In the genomic region with DNA sequence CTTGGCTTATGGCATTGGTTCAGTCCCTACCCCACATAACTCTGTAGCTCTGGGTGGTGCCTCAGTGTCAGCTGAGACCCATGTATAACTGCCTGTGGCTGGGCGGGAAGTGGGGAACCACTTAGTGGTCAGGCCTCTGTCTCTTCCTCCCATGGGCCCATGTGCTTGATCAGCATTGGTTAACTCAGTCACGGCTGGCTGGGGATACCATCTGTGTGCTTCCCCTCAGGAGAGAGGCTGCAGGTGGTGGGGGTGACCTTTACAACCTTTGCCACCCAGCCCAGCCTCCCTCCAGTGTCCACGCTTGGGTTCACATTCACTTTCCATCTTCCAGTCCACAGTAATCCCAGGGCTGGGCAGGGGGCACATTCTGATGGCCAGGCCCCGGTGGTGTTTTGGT, we compare ENCODE assay signal across 9 cellular contexts. TPM values are rescaled to one million over a fixed set of nuclear protein-coding genes. Genes with fewer than 3 reads are reported as not detected.
DNase-seq lines count a peak whose midpoint lies in the region; ATAC-seq and TF ChIP-seq lines count a peak whose summit lies in the region.
"Had no signal": no experiment of that assay in that cellular context is flagged by ENCODE, and none has a peak within 500 bp of the region (broad histone marks: within the 10 kb centered on the region; RNA-seq: fewer than 3 reads in every experiment).

No MANE protein-coding gene starts in this region.

- intact Hi-C loops in heart right ventricle (cut with DNase I), result no loop called here

- TF ChIP-seq CTCF in chondrocyte (IDR thresholded peaks at IDR 0.05), result no peak
- TF ChIP-seq CTCF in heart right ventricle (IDR thresholded peaks at IDR 0.05), result no peak

- no peak overlapping the region for H3K4me3 ChIP-seq in heart right ventricle

- H3K27ac ChIP-seq in heart right ventricle, result peak overlapping the region in 1 of 10 donors; percentile 45

- WGBS in heart right ventricle, 2 donors, result 80 to 86% methylated on average over 4 of the region's 4 CpGs

- H3K4me1 Mint-ChIP-seq in chondrocyte (ENCODE audit: low read depth), result peaks cover 5% of the 10 kb centered on the region

- H3K9me3 Mint-ChIP-seq in chondrocyte (ENCODE audit: low read depth), result no peaks in the 10 kb centered on the region

- H3K9me3 ChIP-seq in heart right ventricle, result no peaks in the 10 kb centered on the region

- no peaks in the 10 kb centered on the region for H3K27me3 Mint-ChIP-seq in chondrocyte (ENCODE audit: low read depth)

- H3K27me3 ChIP-seq in heart right ventricle, result no peaks in the 10 kb centered on the region

- H3K4me1 ChIP-seq in heart right ventricle, result peaks cover 4 to 62% (median 27%) of the 10 kb centered on the region in 9 donors

- H3K4me3 Mint-ChIP-seq in chondrocyte (ENCODE audit: unreplicated experiment), result no peak overlapping the region

- H3K27ac Mint-ChIP-seq in chondrocyte (ENCODE audit: unreplicated experiment), result no peak overlapping the region

- peak; percentile 72 for ATAC-seq in GM18517 (IDR thresholded peaks at IDR 0.05; ENCODE audit: unreplicated experiment)
- ATAC-seq in HG02623 (IDR thresholded peaks at IDR 0.05; ENCODE audit: unreplicated experiment), result peak; percentile 83
- ATAC-seq in heart right ventricle, result no peak

- DNase-seq in NOMO-1 (lab: John Stamatoyannopoulos, UW; ENCODE audit: unreplicated experiment in 2 of 2), result peak; percentile 58 to 82
- peak; percentile 61 for DNase-seq in chondrocyte (ENCODE audit: low spot score)
- DNase-seq in heart right ventricle, result no peak
- DNase-seq in effector CD4-positive, alpha-beta T cell, result no peak
- DNase-seq in NCI-H187 treated with DMSO at 0.1 percent for 48 hours (lab: John Stamatoyannopoulos, UW), result no peak
- no peak for DNase-seq in DMS53 treated with DMSO at 0.1 percent for 48 hours (lab: John Stamatoyannopoulos, UW; ENCODE audit: unreplicated experiment)

- H3K36me3 Mint-ChIP-seq in chondrocyte (ENCODE audit: low read depth), result peaks cover 33% of the 10 kb centered on the region

- peaks cover 0 to 86% (median 11%) of the 10 kb centered on the region in 9 donors for H3K36me3 ChIP-seq in heart right ventricle

RNA-seq across cellular contexts. Expression of gene NFATC3, which starts 10.3 kb away (rescaled TPM):
- total RNA-seq in chondrocyte, result 32.2 to 38.0 TPM (median 37.7 TPM) in 3 replicates
- total RNA-seq in heart right ventricle, result 10 to 100 TPM; 19.8 to 32.9 (median 25.1) TPM
- polyA plus RNA-seq in heart right ventricle, result 1 to 10 TPM; 6.3 to 9.2 TPM

RNA-seq across cellular contexts. Expression of gene DUS2, which starts 51.8 kb away (rescaled TPM):
- 12.2 to 15.9 TPM (median 12.7 TPM) in 3 replicates for total RNA-seq in chondrocyte
- total RNA-seq in heart right ventricle, result 10 to 100 TPM in 2 of 10 donors, 1 to 10 TPM in 8; 4.8 to 13.1 (median 7.2) TPM
- 1 to 10 TPM; 4.2 to 9.6 TPM for polyA plus RNA-seq in heart right ventricle

RNA-seq across cellular contexts. Expression of gene DDX28, which starts 51.8 kb away (rescaled TPM):
- total RNA-seq in chondrocyte, result 5.8 to 6.7 TPM (median 6.6 TPM) in 3 replicates
- 10 to 100 TPM in 4 of 10 donors, 1 to 10 TPM in 6; 8.4 to 13.1 (median 9.7) TPM for total RNA-seq in heart right ventricle
- 1 to 10 TPM; 5.3 to 9.6 TPM for polyA plus RNA-seq in heart right ventricle

RNA-seq across cellular contexts. Expression of gene DPEP2NB, which starts 59.1 kb away (rescaled TPM):
- total RNA-seq in chondrocyte (not detected in 3 replicates), heart right ventricle (not detected)
- not detected for polyA plus RNA-seq in heart right ventricle
- total RNA-seq: HT1080 had no signal

Comparison
In these comparisons a context has a peak if more than half of its experiments do, and no peak if none do; other contexts are left out.
1. ATAC-seq: peak in GM18517 (single experiment) and HG02623 (single experiment); none in heart right ventricle (0 of 8).
2. DNase-seq: peak in NOMO-1 (2 of 2) and chondrocyte (single experiment); none in heart right ventricle (0 of 2), effector CD4-positive, alpha-beta T cell (single experiment), NCI-H187 treated with DMSO at 0.1 percent for 48 hours (single experiment) and DMS53 treated with DMSO at 0.1 percent for 48 hours (single experiment).